Comparison of ENCODE assay signal across 32 cellular contexts in the genomic region with DNA sequence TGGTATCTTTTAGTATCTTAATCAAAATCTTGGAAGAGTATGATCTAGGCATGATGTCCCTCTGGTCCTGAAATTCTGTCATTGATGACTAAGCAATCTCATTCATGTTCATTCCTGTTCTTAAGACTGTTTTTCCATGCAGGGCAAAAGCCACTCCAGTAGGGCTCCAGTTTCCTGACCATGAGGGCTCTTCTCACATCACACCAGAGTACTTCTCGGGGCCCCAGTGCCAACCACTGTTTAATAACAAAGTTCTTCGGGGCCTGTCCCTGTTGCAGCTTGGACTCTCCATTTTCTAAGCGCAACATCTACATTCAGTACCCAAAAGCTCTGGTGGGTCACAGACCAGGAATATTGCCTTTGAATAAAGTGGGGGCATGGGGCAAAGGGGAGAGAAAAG. TPM values are rescaled to one million over a fixed set of nuclear protein-coding genes. Genes with fewer than 3 reads are reported as not detected.
"Had no signal": no experiment of that assay in that cellular context is flagged by ENCODE, and none has a peak within 500 bp of the region (broad histone marks: within the 10 kb centered on the region; RNA-seq: fewer than 3 reads in every experiment).

No MANE protein-coding gene starts in this region.

- H3K9ac ChIP-seq: parathyroid adenoma had no signal

- H2AFZ ChIP-seq: parathyroid adenoma had no signal

- H3K36me3 ChIP-seq: neutrophil, right lobe of liver, sigmoid colon, stomach, thoracic aorta, tibial artery, transverse colon, upper lobe of left lung, vagina had no signal

- ATAC-seq: naive thymus-derived CD8-positive, alpha-beta T cell; natural killer cell treated with Interleukin-12 subunit alpha and Interleukin-12 subunit beta and Interleukin-15 and Interleukin-18, amount 100 ng/mL, for 72 hours; psoas muscle; right cardiac atrium; right lobe of liver; stimulated activated effector memory CD8-positive, alpha-beta T cell treated with anti-CD3 and anti-CD28 coated beads, Interleukin-12 subunit alpha, Interleukin-12 subunit beta, amount 100 ng/mL, for 72 hours; stimulated activated naive B cell treated with anti-CD40 and anti-IgM and Interleukin-4, amounts not matched to agents 10 μg/mL and 1 μg/mL and 100 μg/mL, for 72 hours had no signal

- DNase-seq: naive B cell; naive thymus-derived CD8-positive, alpha-beta T cell; nephron progenitor cell; nucleus accumbens; posterior cingulate gyrus; psoas muscle; right cardiac atrium; right lobe of liver; sigmoid colon; small intestine; stimulated activated CD4-positive, alpha-beta T cell treated with anti-CD3 and anti-CD28 coated beads, Interleukin-15, amount 100 ng/mL, for 24 hours; stimulated activated CD4-positive, alpha-beta T cell treated with anti-CD3 and anti-CD28 coated beads, Interleukin-2, amount 100 ng/mL, for 24 hours; stimulated activated CD4-positive, alpha-beta T cell treated with anti-CD3 and anti-CD28 coated beads, Interleukin-2, amount 100 ng/mL, for 48 hours; stimulated activated CD4-positive, alpha-beta T cell treated with anti-CD3 and anti-CD28 coated beads, Interleukin-4, amount 100 ng/mL, for 24 hours; stimulated activated naive B cell treated with anti-CD40 and anti-IgM and Interleukin-4, amounts not matched to agents 10 μg/mL and 1 μg/mL and 100 μg/mL, for 72 hours; stimulated activated naive CD4-positive, alpha-beta T cell treated with Interleukin-2 at 50 U/mL for 16 hours; stomach; tibial artery; transverse colon had no signal

- H3K4me1 ChIP-seq: parathyroid adenoma, right lobe of liver, transverse colon, upper lobe of left lung had no signal

- H3K27me3 ChIP-seq: right lobe of liver, tibial artery, vagina had no signal

- H3K4me1 Mint-ChIP-seq: naive B cell; stimulated activated naive B cell treated with anti-CD40 and anti-IgM and Interleukin-4, amounts not matched to agents 10 μg/mL and 1 μg/mL and 100 μg/mL, for 72 hours had no signal

- FAIRE-seq: small intestine, urothelium cell line had no signal

- H3K9me3 ChIP-seq: neutrophil, psoas muscle, right lobe of liver, sigmoid colon, stomach, thoracic aorta, tibial artery, transverse colon, upper lobe of left lung, vagina had no signal

- H3K79me2 ChIP-seq: parathyroid adenoma had no signal

- H3K4me3 Mint-ChIP-seq: naive B cell; naive thymus-derived CD8-positive, alpha-beta T cell; natural killer cell treated with Interleukin-12 subunit alpha and Interleukin-12 subunit beta and Interleukin-15 and Interleukin-18, amount 100 ng/mL, for 72 hours; nephron progenitor cell; neural crest cell; stimulated activated effector memory CD8-positive, alpha-beta T cell treated with anti-CD3 and anti-CD28 coated beads, Interleukin-12 subunit alpha, Interleukin-12 subunit beta, amount 100 ng/mL, for 72 hours; stimulated activated naive B cell treated with anti-CD40 and anti-IgM and Interleukin-4, amounts not matched to agents 10 μg/mL and 1 μg/mL and 100 μg/mL, for 72 hours; stimulated activated naive CD8-positive, alpha-beta T cell treated with anti-CD3 and anti-CD28 coated beads, Interleukin-15, Interleukin-2, amounts not matched to agents 100 ng/mL and 50 ng/mL, for 24 hours had no signal

- H3K9me3 Mint-ChIP-seq: naive thymus-derived CD8-positive, alpha-beta T cell; natural killer cell treated with Interleukin-12 subunit alpha and Interleukin-12 subunit beta and Interleukin-15 and Interleukin-18, amount 100 ng/mL, for 72 hours; nephron progenitor cell; neural crest cell; stimulated activated effector memory CD8-positive, alpha-beta T cell treated with anti-CD3 and anti-CD28 coated beads, Interleukin-12 subunit alpha, Interleukin-12 subunit beta, amount 100 ng/mL, for 72 hours; stimulated activated naive B cell treated with anti-CD40 and anti-IgM and Interleukin-4, amounts not matched to agents 10 μg/mL and 1 μg/mL and 100 μg/mL, for 72 hours; stimulated activated naive CD8-positive, alpha-beta T cell treated with anti-CD3 and anti-CD28 coated beads, Interleukin-15, Interleukin-2, amounts not matched to agents 100 ng/mL and 50 ng/mL, for 24 hours had no signal

- H3K27ac Mint-ChIP-seq: naive B cell; naive thymus-derived CD8-positive, alpha-beta T cell; natural killer cell treated with Interleukin-12 subunit alpha and Interleukin-12 subunit beta and Interleukin-15 and Interleukin-18, amount 100 ng/mL, for 72 hours; nephron progenitor cell; progenitor cell of endocrine pancreas; stimulated activated effector memory CD8-positive, alpha-beta T cell treated with anti-CD3 and anti-CD28 coated beads, Interleukin-12 subunit alpha, Interleukin-12 subunit beta, amount 100 ng/mL, for 72 hours; stimulated activated naive B cell treated with anti-CD40 and anti-IgM and Interleukin-4, amounts not matched to agents 10 μg/mL and 1 μg/mL and 100 μg/mL, for 72 hours; stimulated activated naive CD8-positive, alpha-beta T cell treated with anti-CD3 and anti-CD28 coated beads, Interleukin-15, Interleukin-2, amounts not matched to agents 100 ng/mL and 50 ng/mL, for 24 hours had no signal

- H3K36me3 Mint-ChIP-seq: naive B cell; naive thymus-derived CD8-positive, alpha-beta T cell; natural killer cell treated with Interleukin-12 subunit alpha and Interleukin-12 subunit beta and Interleukin-15 and Interleukin-18, amount 100 ng/mL, for 72 hours; stimulated activated effector memory CD8-positive, alpha-beta T cell treated with anti-CD3 and anti-CD28 coated beads, Interleukin-12 subunit alpha, Interleukin-12 subunit beta, amount 100 ng/mL, for 72 hours; stimulated activated naive B cell treated with anti-CD40 and anti-IgM and Interleukin-4, amounts not matched to agents 10 μg/mL and 1 μg/mL and 100 μg/mL, for 72 hours had no signal

- H3K4me3 ChIP-seq: psoas muscle, right lobe of liver, sigmoid colon, stomach, thoracic aorta, tibial artery, transverse colon, upper lobe of left lung, vagina had no signal

- H3K27ac ChIP-seq: neutrophil, parathyroid adenoma, psoas muscle, right lobe of liver, sigmoid colon, stomach, thoracic aorta, tibial artery, transverse colon, upper lobe of left lung, vagina had no signal

RNA-seq across cellular contexts. Expression of a gene that starts 52.0 kb away (rescaled TPM):
- total RNA-seq: naive thymus-derived CD8-positive, alpha-beta T cell; natural killer cell treated with Interleukin-12 subunit alpha and Interleukin-12 subunit beta and Interleukin-15 and Interleukin-18, amount 100 ng/mL, for 72 hours; progenitor cell of endocrine pancreas; right lobe of liver; skeletal muscle tissue; stomach; temporal lobe; thoracic aorta had no signal
- polyA plus RNA-seq: naive thymus-derived CD8-positive, alpha-beta T cell had no signal
